9 cellular contexts compared by ENCODE assay signal in genomic region chr1:43388021-43388575, GRCh38. TPM values are rescaled to one million over a fixed set of nuclear protein-coding genes. Genes with fewer than 3 reads are reported as not detected.
DNase-seq lines count a peak whose midpoint lies in the region; ATAC-seq and TF ChIP-seq lines count a peak whose summit lies in the region.
"Had no signal": no experiment of that assay in that cellular context is flagged by ENCODE, and none has a peak within 500 bp of the region (broad histone marks: within the 10 kb centered on the region; RNA-seq: fewer than 3 reads in every experiment).

No MANE protein-coding gene starts in this region.

- H3K27me3 ChIP-seq in CD8-positive, alpha-beta memory T cell (ENCODE audit: insufficient read depth, low read length, poor library complexity, severe bottlenecking), result no peaks in the 10 kb centered on the region
- H3K27me3 ChIP-seq in prostate gland (replicated peaks; ENCODE audit: insufficient read depth), result no peaks in the 10 kb centered on the region

- no peak overlapping the region for H3K4me3 ChIP-seq in CD8-positive, alpha-beta memory T cell (ENCODE audit: low read length)
- H3K4me3 ChIP-seq in LNCaP clone FGC (ENCODE audit: low read depth, low read length), result peak overlapping the region; percentile 92
- no peak overlapping the region for H3K4me3 ChIP-seq in prostate gland

- no peak for ATAC-seq in central memory CD8-positive, alpha-beta T cell (replicated peaks; ENCODE audit: extremely low read depth, poor library complexity, severe bottlenecking)
- ATAC-seq in HG03571 (IDR thresholded peaks at IDR 0.05; ENCODE audit: unreplicated experiment), result no peak

- WGBS in prostate gland, result 53% methylated on average over 4 of the region's 4 CpGs

- POLR2A ChIA-PET in CD8-positive, alpha-beta memory T cell (lab: Charles Lee), result interaction anchor here (1.1 kb wide), 1 partner anchor 21 kb away, joined by 3 read pairs; no protein-coding TSS in a partner anchor

- CTCF ChIA-PET in CD8-positive, alpha-beta memory T cell (lab: Charles Lee), result interaction anchor here (1.2 kb wide), 1 partner anchor 161 kb away, joined by 3 read pairs; no protein-coding TSS in a partner anchor

- H3K4me1 ChIP-seq in CD8-positive, alpha-beta memory T cell (ENCODE audit: insufficient read depth, low read length), result peaks cover 28% of the 10 kb centered on the region
- H3K4me1 ChIP-seq in prostate gland (replicated peaks), result peaks cover 13% of the 10 kb centered on the region

- H3K9me3 ChIP-seq in CD8-positive, alpha-beta memory T cell (ENCODE audit: low read length), result no peaks in the 10 kb centered on the region
- no peaks in the 10 kb centered on the region for H3K9me3 ChIP-seq in prostate gland

- H3K4me1 Mint-ChIP-seq in CD8-positive, alpha-beta memory T cell, result peaks cover 36 to 60% (median 51%) of the 10 kb centered on the region in 3 donors
- peaks cover 35% of the 10 kb centered on the region for H3K4me1 Mint-ChIP-seq in central memory CD8-positive, alpha-beta T cell
- peaks cover 24% of the 10 kb centered on the region for H3K4me1 Mint-ChIP-seq in nephron progenitor cell

- intact Hi-C loops in prostate gland (cut with DNase I), result no loop called here

- TF ChIP-seq CTCF in LNCaP clone FGC (IDR thresholded peaks at IDR 0.05; ENCODE audit: control insufficient read depth, extremely low read depth, insufficient read depth) (no peak), nephron progenitor cell (IDR thresholded peaks at IDR 0.05) (no peak), prostate gland (IDR thresholded peaks at IDR 0.05) (no peak)

- no peaks in the 10 kb centered on the region for H3K9me3 Mint-ChIP-seq in CD8-positive, alpha-beta memory T cell
- no peaks in the 10 kb centered on the region for H3K9me3 Mint-ChIP-seq in central memory CD8-positive, alpha-beta T cell
- no peaks in the 10 kb centered on the region for H3K9me3 Mint-ChIP-seq in nephron progenitor cell

- TF ChIP-seq POLR2A in prostate gland (IDR thresholded peaks at IDR 0.05), result no peak

- DNase-seq in CD8-positive, alpha-beta memory T cell, result no peak
- DNase-seq in LNCaP clone FGC (ENCODE audit: low read depth) (no peak), nephron progenitor cell (no peak), prostate gland (ENCODE audit: low spot score) (no peak), dermis blood vessel endothelial cell (no peak), NCI-H146 treated with DMSO at 0.1 percent for 48 hours (lab: John Stamatoyannopoulos, UW; ENCODE audit: unreplicated experiment) (no peak)
- DNase-seq in central memory CD8-positive, alpha-beta T cell (ENCODE audit: low spot score in 2 of 2), result no peak
- DNase-seq: NCI-H187 treated with DMSO at 0.1 percent for 48 hours had no signal

- peaks cover 0 to 60% (median 20%) of the 10 kb centered on the region in 3 donors for H3K36me3 Mint-ChIP-seq in CD8-positive, alpha-beta memory T cell
- H3K36me3 Mint-ChIP-seq in central memory CD8-positive, alpha-beta T cell (ENCODE audit: insufficient read depth), result peaks cover 29% of the 10 kb centered on the region
- peaks cover 21% of the 10 kb centered on the region for H3K36me3 Mint-ChIP-seq in nephron progenitor cell (ENCODE audit: low read depth)

- no peak overlapping the region for H3K27ac ChIP-seq in CD8-positive, alpha-beta memory T cell (ENCODE audit: low read depth, low read length)
- peak overlapping the region in 1 of 2 donors; percentile 83 for H3K27ac ChIP-seq in prostate gland

- H3K4me3 Mint-ChIP-seq in CD8-positive, alpha-beta memory T cell, result peak overlapping the region; percentile 94 to 100 (median 98)
- H3K4me3 Mint-ChIP-seq in central memory CD8-positive, alpha-beta T cell, result peak overlapping the region; percentile 100
- peak overlapping the region; percentile 99 for H3K4me3 Mint-ChIP-seq in nephron progenitor cell

- H3K27ac Mint-ChIP-seq in CD8-positive, alpha-beta memory T cell, result peak overlapping the region in 7 of 8 donors; percentile 11 to 100 (median 98)
- peak overlapping the region; percentile 17 for H3K27ac Mint-ChIP-seq in central memory CD8-positive, alpha-beta T cell (ENCODE audit: low read depth)
- H3K27ac Mint-ChIP-seq in nephron progenitor cell, result no peak overlapping the region

- H3K27me3 Mint-ChIP-seq in CD8-positive, alpha-beta memory T cell, result no peaks in the 10 kb centered on the region
- no peaks in the 10 kb centered on the region for H3K27me3 Mint-ChIP-seq in central memory CD8-positive, alpha-beta T cell
- H3K27me3 Mint-ChIP-seq in nephron progenitor cell (ENCODE audit: low read depth, poor library complexity), result no peaks in the 10 kb centered on the region

- H3K36me3 ChIP-seq in CD8-positive, alpha-beta memory T cell (ENCODE audit: insufficient read depth, low read length), result peaks cover 45% of the 10 kb centered on the region
- peaks cover 13 to 19% of the 10 kb centered on the region in 2 donors for H3K36me3 ChIP-seq in prostate gland

RNA-seq across cellular contexts. Expression of gene MED8, which starts 1.5 kb away (rescaled TPM):
- 10 to 100 TPM; 40.5 to 41.3 TPM for total RNA-seq in CD8-positive, alpha-beta memory T cell
- 36.7 TPM for polyA plus RNA-seq in CD8-positive, alpha-beta memory T cell
- 10 to 100 TPM; 36.9 to 43.2 TPM for total RNA-seq in prostate gland
- 45.9 and 51.9 TPM in 2 replicates for total RNA-seq in dermis blood vessel endothelial cell

RNA-seq across cellular contexts. Expression of gene SZT2, which starts 1.6 kb away (rescaled TPM):
- total RNA-seq in CD8-positive, alpha-beta memory T cell, result 10 to 100 TPM; 34.4 to 35.1 TPM
- 7.2 TPM for polyA plus RNA-seq in CD8-positive, alpha-beta memory T cell
- 10 to 100 TPM; 30.3 to 76.9 TPM for total RNA-seq in prostate gland
- total RNA-seq in dermis blood vessel endothelial cell, result 18.9 and 24.8 TPM in 2 replicates

RNA-seq across cellular contexts. Expression of gene ELOVL1, which starts 20.3 kb away (rescaled TPM):
- total RNA-seq in CD8-positive, alpha-beta memory T cell, result 10 to 100 TPM; 89.1 to 98.8 TPM
- 83.9 TPM for polyA plus RNA-seq in CD8-positive, alpha-beta memory T cell
- total RNA-seq in prostate gland, result 10 to 100 TPM; 48.6 to 62.0 TPM
- 51.9 and 66.2 TPM in 2 replicates for total RNA-seq in dermis blood vessel endothelial cell

RNA-seq across cellular contexts. Expression of gene CDC20, which starts 29.3 kb away (rescaled TPM):
- 100 to 1,000 TPM; 118 to 129 TPM for total RNA-seq in CD8-positive, alpha-beta memory T cell
- polyA plus RNA-seq in CD8-positive, alpha-beta memory T cell, result 0.37 TPM
- total RNA-seq in prostate gland (10 to 100 TPM in 1 of 2 donors, 1 to 10 TPM in 1; 2.2 to 14.9 TPM), dermis blood vessel endothelial cell (22.1 and 121 TPM in 2 replicates)

RNA-seq across cellular contexts. Expression of gene MPL, which starts 50.5 kb away (rescaled TPM):
- not detected for total RNA-seq in CD8-positive, alpha-beta memory T cell
- polyA plus RNA-seq in CD8-positive, alpha-beta memory T cell, result not detected
- not detected for total RNA-seq in prostate gland
- total RNA-seq in dermis blood vessel endothelial cell, result 0.09 TPM in 1 of 2 replicates, not detected in the other
